In genomic region chr17:17377568-17377967, GRCh38 we compare ENCODE assay signal across 17 cellular contexts.
DNase-seq lines count a peak whose midpoint lies in the region; ATAC-seq and TF ChIP-seq lines count a peak whose summit lies in the region.
"Had no signal": no experiment of that assay in that cellular context is flagged by ENCODE, and none has a peak within 500 bp of the region (broad histone marks: within the 10 kb centered on the region; RNA-seq: fewer than 3 reads in every experiment).

No MANE protein-coding gene starts in this region.

- H3K4me3 Mint-ChIP-seq in MCF 10A (ENCODE audit: unreplicated experiment) (no peak overlapping the region), brain (no peak overlapping the region)
- H3K4me3 Mint-ChIP-seq in activated T-cell treated with anti-CD3 and anti-CD28 coated beads, Interleukin-2, amount 50 U/mL, for 72 hours, result no peak overlapping the region

- DNase-seq in breast epithelium (ENCODE audit: low spot score in 2 of 2) (peak in 1 of 2 donors; percentile 72), MCF 10A (ENCODE audit: unreplicated experiment) (no peak), lung (ENCODE audit: low spot score) (peak; percentile 61), upper lobe of left lung (peak in 1 of 2 donors; percentile 86), hepatic stellate cell (ENCODE audit: low spot score) (no peak), SIG-M5 treated with dmso at 0.1 percent for 504 hours (lab: John Stamatoyannopoulos, UW; ENCODE audit: unreplicated experiment) (no peak)
- DNase-seq in activated T-cell treated with anti-CD3 and anti-CD28 coated beads, Interleukin-2, amount 50 U/mL, for 72 hours, result no peak
- DNase-seq: DMS153, H7, NCI-H1105 treated with DMSO at 0.1 percent for 48 hours, NCI-H226, NCI-H526, PC-3 had no signal

- H3K36me3 Mint-ChIP-seq in MCF 10A (ENCODE audit: insufficient read depth, unreplicated experiment) (no peaks in the 10 kb centered on the region), brain (no peaks in the 10 kb centered on the region)
- no peaks in the 10 kb centered on the region for H3K36me3 Mint-ChIP-seq in activated T-cell treated with anti-CD3 and anti-CD28 coated beads, Interleukin-2, amount 50 U/mL, for 72 hours (ENCODE audit: insufficient read depth in 2 of 2)

- TF ChIP-seq POLR2A in breast epithelium (IDR thresholded peaks at IDR 0.05), result no peak
- TF ChIP-seq POLR2A in upper lobe of left lung (IDR thresholded peaks at IDR 0.05), result peak in 1 of 4 donors; percentile 41

- POLR2A ChIA-PET in MCF 10A (lab: Yijun Ruan, JAX), result interaction anchor here (0.7 kb wide), 1 partner anchor 190 kb away, joined by 4 read pairs; no protein-coding TSS in a partner anchor

- H3K36me3 ChIP-seq in breast epithelium, result no peaks in the 10 kb centered on the region
- no peaks in the 10 kb centered on the region for H3K36me3 ChIP-seq in lung (ENCODE audit: control insufficient read depth in 2 of 2, insufficient read depth in 2 of 2, low read length in 2 of 2)
- H3K36me3 ChIP-seq in upper lobe of left lung, result no peaks in the 10 kb centered on the region
- H3K36me3 ChIP-seq: BLaER1 treated with 17β-estradiol and CSF1 and Interleukin-3, amounts not matched to agents 10 nM and 100 nM had no signal

- peaks cover 73% of the 10 kb centered on the region for H3K27me3 Mint-ChIP-seq in MCF 10A (ENCODE audit: insufficient read depth, unreplicated experiment)
- H3K27me3 Mint-ChIP-seq in brain, result peaks cover 3% of the 10 kb centered on the region
- H3K27me3 Mint-ChIP-seq in activated T-cell treated with anti-CD3 and anti-CD28 coated beads, Interleukin-2, amount 50 U/mL, for 72 hours (ENCODE audit: low read depth), result no peaks in the 10 kb centered on the region

- H3K9me3 Mint-ChIP-seq in MCF 10A (ENCODE audit: unreplicated experiment), result no peaks in the 10 kb centered on the region
- H3K9me3 Mint-ChIP-seq in brain, result peaks cover 0 to 2% (median 0%) of the 10 kb centered on the region in 5 experiments
- no peaks in the 10 kb centered on the region for H3K9me3 Mint-ChIP-seq in activated T-cell treated with anti-CD3 and anti-CD28 coated beads, Interleukin-2, amount 50 U/mL, for 72 hours

- H3K27ac ChIP-seq in breast epithelium (peak overlapping the region; percentile 14 to 82), lung (ENCODE audit: low read depth in 1 of 2, low read length in 1 of 2) (peak overlapping the region in 1 of 2 donors; percentile 81), upper lobe of left lung (peak overlapping the region; percentile 64 to 83 (median 72))
- H3K27ac ChIP-seq: BLaER1 treated with 17β-estradiol and CSF1 and Interleukin-3, amounts not matched to agents 10 nM and 100 nM had no signal

- BruUV-seq in MCF 10A (replicated peaks; lab: Mats Ljungman, UMichigan), result no TSS peak

- no peaks in the 10 kb centered on the region for H3K4me1 Mint-ChIP-seq in MCF 10A (ENCODE audit: insufficient read depth, unreplicated experiment)
- peaks cover 46% of the 10 kb centered on the region for H3K4me1 Mint-ChIP-seq in brain
- no peaks in the 10 kb centered on the region for H3K4me1 Mint-ChIP-seq in activated T-cell treated with anti-CD3 and anti-CD28 coated beads, Interleukin-2, amount 50 U/mL, for 72 hours (ENCODE audit: low read depth)

- TF ChIP-seq CTCF in breast epithelium (IDR thresholded peaks at IDR 0.05) (no peak), MCF 10A (IDR thresholded peaks at IDR 0.05; ENCODE audit: unreplicated experiment) (no peak), brain (conservative IDR thresholded peaks at IDR 0.05) (no peak), lung (IDR thresholded peaks at IDR 0.05; ENCODE audit: control extremely low read depth, extremely low read depth) (no peak), upper lobe of left lung (IDR thresholded peaks at IDR 0.05) (no peak)

- intact Hi-C loops in breast epithelium (cut with DNase I; ENCODE audit: low total_unique reads), result no loop called here
- intact Hi-C loops in MCF 10A (cut with micrococcal nuclease), result no loop called here

- H3K9me3 ChIP-seq in breast epithelium, result no peaks in the 10 kb centered on the region
- no peaks in the 10 kb centered on the region for H3K9me3 ChIP-seq in lung (ENCODE audit: control insufficient read depth in 2 of 2, insufficient read depth in 1 of 2, low read length in 1 of 2)
- no peaks in the 10 kb centered on the region for H3K9me3 ChIP-seq in upper lobe of left lung
- H3K9me3 ChIP-seq: BLaER1 treated with 17β-estradiol and CSF1 and Interleukin-3, amounts not matched to agents 10 nM and 100 nM had no signal

- no peak overlapping the region for H3K27ac Mint-ChIP-seq in MCF 10A (ENCODE audit: low read depth, unreplicated experiment)
- H3K27ac Mint-ChIP-seq in brain, result peak overlapping the region; percentile 31 to 91 (median 80)
- H3K27ac Mint-ChIP-seq in activated T-cell treated with anti-CD3 and anti-CD28 coated beads, Interleukin-2, amount 50 U/mL, for 72 hours, result no peak overlapping the region

- H3K27me3 ChIP-seq in breast epithelium (no peaks in the 10 kb centered on the region), lung (ENCODE audit: control insufficient read depth, insufficient read depth) (no peaks in the 10 kb centered on the region), upper lobe of left lung (no peaks in the 10 kb centered on the region)
- H3K27me3 ChIP-seq: BLaER1 treated with 17β-estradiol and CSF1 and Interleukin-3, amounts not matched to agents 10 nM and 100 nM had no signal

- WGBS in lung, 2 donors, result 79 to 92% methylated on average over 10 of the region's 10 CpGs
- 71 to 82% methylated on average over 7 to 10 of the region's 10 CpGs for WGBS in upper lobe of left lung, 2 donors

- H3K4me3 ChIP-seq in breast epithelium (no peak overlapping the region), lung (no peak overlapping the region), upper lobe of left lung (no peak overlapping the region)
- H3K4me3 ChIP-seq: BLaER1 treated with 17β-estradiol and CSF1 and Interleukin-3, amounts not matched to agents 10 nM and 100 nM; GM12878 had no signal

- CTCF ChIA-PET in MCF 10A (lab: Yijun Ruan, JAX), result interaction anchor here (0.6 to 0.8 kb wide), 2 partner anchors 16 to 287 kb away, joined by 3 to 5 read pairs; no protein-coding TSS in a partner anchor

- ATAC-seq in lung (ENCODE audit: insufficient read depth, low FRiP score), result peak; percentile 27
- ATAC-seq in upper lobe of left lung (ENCODE audit: low FRiP score in 2 of 2), result peak; percentile 41 to 85
- ATAC-seq in activated T-cell treated with anti-CD3 and anti-CD28 coated beads, Interleukin-2, amount 50 U/mL, for 72 hours (replicated peaks in 1 of 2), result no peak
- ATAC-seq: GM12878, HepG2, PC-3 had no signal

- H3K4me1 ChIP-seq in breast epithelium (no peaks in the 10 kb centered on the region), lung (ENCODE audit: control insufficient read depth in 2 of 2, insufficient read depth in 2 of 2, low read length in 2 of 2) (peaks cover 0 to 2% of the 10 kb centered on the region in 2 donors), upper lobe of left lung (peaks cover 8 to 39% (median 22%) of the 10 kb centered on the region in 4 donors)

- no peak for TF ChIP-seq EP300 in upper lobe of left lung (IDR thresholded peaks at IDR 0.05)

Comparison
In these comparisons a context has a peak if more than half of its experiments do, and no peak if none do; other contexts are left out.
1. H3K27ac Mint-ChIP-seq: peak in brain (5 of 5); none in MCF 10A (single experiment) and activated T-cell treated with anti-CD3 and anti-CD28 coated beads, Interleukin-2, amount 50 U/mL, for 72 hours (single experiment).
2. ATAC-seq: peak in lung (single experiment) and upper lobe of left lung (2 of 2); none in activated T-cell treated with anti-CD3 and anti-CD28 coated beads, Interleukin-2, amount 50 U/mL, for 72 hours (0 of 2).